8 cellular contexts compared by ENCODE assay signal in genomic region chr2:85132834-85133637, GRCh38. TPM values are rescaled to one million over a fixed set of nuclear protein-coding genes. Genes with fewer than 3 reads are reported as not detected.
DNase-seq lines count a peak whose midpoint lies in the region; ATAC-seq and TF ChIP-seq lines count a peak whose summit lies in the region.

TSS of gene TCF7L1 (plus strand) at chr2:85133392. CDS start at chr2:85133685, 293 bp downstream.

- H3F3A ChIP-seq in neural cell (ENCODE audit: insufficient read depth, low read length, poor library complexity, severe bottlenecking), result no peaks in the 10 kb centered on the region

- H3K9me3 ChIP-seq in neural cell (ENCODE audit: low read length), result no peaks in the 10 kb centered on the region

- H4K20me1 ChIP-seq in neural cell (ENCODE audit: insufficient read depth), result no peaks in the 10 kb centered on the region

- TF ChIP-seq RAD21 in neural cell (conservative IDR thresholded peaks at IDR 0.05), result peak; percentile 79

- no peak within 1 kb of the TSS for H2AFZ ChIP-seq in neural cell (ENCODE audit: low read depth, low read length)

- H3K27ac Mint-ChIP-seq in activated naive CD4-positive, alpha-beta T cell treated with anti-CD3 and anti-CD28 coated beads, Interleukin-2, amount 50 U/mL, for 72 hours, result no peak within 1 kb of the TSS

- peak within 1 kb of the TSS; percentile 62 for H3K4me2 ChIP-seq in neural cell (ENCODE audit: low read length)

- H3K27ac ChIP-seq in C4-2B (no peak within 1 kb of the TSS), neural cell (ENCODE audit: low read length) (no peak within 1 kb of the TSS)

- TF ChIP-seq EP300 in neural cell (conservative IDR thresholded peaks at IDR 0.05; ENCODE audit: poor library complexity, severe bottlenecking), result no peak

- H3K9me2 ChIP-seq in neural cell (ENCODE audit: insufficient read depth, low read length), result no peaks in the 10 kb centered on the region

- TF ChIP-seq CTCF in C4-2B (conservative IDR thresholded peaks at IDR 0.05) (peak; percentile 75), neural cell (IDR thresholded peaks at IDR 0.05; ENCODE audit: poor library complexity, severe bottlenecking) (peak; percentile 78)

- H3K4me3 ChIP-seq in neural cell (ENCODE audit: low read length), result peak within 1 kb of the TSS; percentile 82

- peak within 1 kb of the TSS; percentile 39 for H3K9ac ChIP-seq in neural cell (ENCODE audit: low read length)

- peaks cover 6% of the 10 kb centered on the region for H3K79me2 ChIP-seq in neural cell (replicated peaks; ENCODE audit: insufficient read depth, low read length)

- H3K36me3 ChIP-seq in neural cell (ENCODE audit: insufficient read depth, low read length), result no peaks in the 10 kb centered on the region

- peaks cover 41% of the 10 kb centered on the region for H3K27me3 ChIP-seq in neural cell (ENCODE audit: insufficient read depth, low read depth, low read length)

- H3K9me3 Mint-ChIP-seq in activated naive CD4-positive, alpha-beta T cell treated with anti-CD3 and anti-CD28 coated beads, Interleukin-2, amount 50 U/mL, for 72 hours, result no peaks in the 10 kb centered on the region

- no peaks in the 10 kb centered on the region for H3K36me3 Mint-ChIP-seq in activated naive CD4-positive, alpha-beta T cell treated with anti-CD3 and anti-CD28 coated beads, Interleukin-2, amount 50 U/mL, for 72 hours

- DNase-seq in NCI-H345 treated with DMSO at 0.1 percent for 48 hours (lab: John Stamatoyannopoulos, UW; ENCODE audit: unreplicated experiment) (peak; percentile 40), germinal center (ENCODE audit: low spot score) (peak; percentile 49)
- DNase-seq in activated naive CD4-positive, alpha-beta T cell treated with anti-CD3 and anti-CD28 coated beads, Interleukin-2, amount 50 U/mL, for 72 hours (ENCODE audit: low spot score in 2 of 2), result peak in 1 of 2 donors; percentile 59

- peak; percentile 47 for ATAC-seq in GM19372 (IDR thresholded peaks at IDR 0.05; ENCODE audit: low read depth, unreplicated experiment)
- ATAC-seq in activated naive CD4-positive, alpha-beta T cell treated with anti-CD3 and anti-CD28 coated beads, Interleukin-2, amount 50 U/mL, for 72 hours, result peak; percentile 70 to 80
- no peak for ATAC-seq in GM21528 (IDR thresholded peaks at IDR 0.05; ENCODE audit: low FRiP score, unreplicated experiment)
- no peak for ATAC-seq in HG03135 (IDR thresholded peaks at IDR 0.05; ENCODE audit: unreplicated experiment)

TF ChIP-seq in neural cell, 6 proteins besides CTCF, POLR2A, EP300 and RAD21:
- peak; percentile 85 for TF ChIP-seq SMC3 (conservative IDR thresholded peaks at IDR 0.05; ENCODE audit: poor library complexity)
- no peak for TF ChIP-seq REST (IDR thresholded peaks at IDR 0.05; ENCODE audit: borderline replicate concordance)
- TF ChIP-seq TAF1 (IDR thresholded peaks at IDR 0.05; ENCODE audit: low read depth), result no peak
- peak; percentile 48 for TF ChIP-seq MXI1 (conservative IDR thresholded peaks at IDR 0.05; ENCODE audit: poor library complexity, severe bottlenecking)

RNA-seq across cellular contexts. Expression of gene TCF7L1, which starts in this region (rescaled TPM):
- total RNA-seq in activated naive CD4-positive, alpha-beta T cell treated with anti-CD3 and anti-CD28 coated beads, Interleukin-2, amount 50 U/mL, for 72 hours, result under 1 TPM in 1 of 2 donors, not detected in 1; 0.11 TPM
- 0.14 TPM in 1 of 2 replicates, not detected in the other for polyA plus RNA-seq in neural cell
- polyA minus RNA-seq in neural cell, result 0.23 TPM in 1 of 2 replicates, not detected in the other

Comparison
In these comparisons a context has a peak if more than half of its experiments do, and no peak if none do; other contexts are left out.
1. Peak in ATAC-seq in activated naive CD4-positive, alpha-beta T cell treated with anti-CD3 and anti-CD28 coated beads, Interleukin-2, amount 50 U/mL, for 72 hours; RNA of the gene not detected or under 1 TPM.